In the genomic region with DNA sequence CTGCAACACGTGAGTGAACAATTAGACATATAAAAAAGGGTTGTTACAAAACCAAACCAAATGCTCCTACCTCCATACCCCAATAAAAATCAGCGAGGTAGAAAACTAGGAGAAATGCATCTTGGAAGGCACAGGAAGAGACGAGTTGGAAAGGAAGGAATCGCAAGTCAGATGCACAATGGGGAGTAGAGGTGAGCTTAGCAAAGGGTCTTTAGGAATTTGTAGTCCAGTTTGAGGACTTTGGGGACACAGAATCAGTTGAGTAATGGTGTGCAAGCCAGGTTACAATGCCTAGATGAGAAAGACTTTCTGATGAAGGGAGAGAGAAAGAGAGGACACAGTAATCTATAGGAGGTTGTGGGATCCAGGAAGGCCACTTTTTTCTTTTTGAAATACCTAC, we compare ENCODE assay signal across 2 cellular contexts.
TF ChIP-seq lines count a peak whose summit lies in the region.

No MANE protein-coding gene starts in this region.

TF ChIP-seq in GM12891, 5 proteins besides CTCF, POLR2A, EP300 and RAD21:
- TF ChIP-seq PAX5 (IDR thresholded peaks at IDR 0.05; ENCODE audit: insufficient read depth, low read length, severe bottlenecking) (no peak), POLR2AphosphoS5 (IDR thresholded peaks at IDR 0.05; ENCODE audit: low read depth, low read length) (peak; percentile 35; the same call in 1 of the 2 replicates), POU2F2 (IDR thresholded peaks at IDR 0.05; ENCODE audit: low read depth, low read length) (no peak), TAF1 (IDR thresholded peaks at IDR 0.05; ENCODE audit: low read depth, low read length) (no peak)

TF ChIP-seq in K562, 482 proteins besides CTCF, POLR2A, EP300 and RAD21:
- TF ChIP-seq ZFP30 (CRISPR knock-in tag; IDR thresholded peaks at IDR 0.05; ENCODE audit: borderline replicate concordance) (no peak), POLR2AphosphoS2 (IDR thresholded peaks at IDR 0.05; ENCODE audit: low read length) (0 out of 2 replicates have a peak, but pooled peaks have one; percentile 54), NCOA6 (IDR thresholded peaks at IDR 0.05) (no peak), SETDB1 (IDR thresholded peaks at IDR 0.05; ENCODE audit: low read length) (no peak), SOX6 (IDR thresholded peaks at IDR 0.05) (no peak), SIRT6 (IDR thresholded peaks at IDR 0.05; ENCODE audit: low read depth, low read length) (no peak), FUS (optimal IDR thresholded peaks at IDR 0.05; ENCODE audit: low read depth, low read length) (no peak), SRSF7 (optimal IDR thresholded peaks at IDR 0.05; ENCODE audit: low read depth, low read length) (no peak), KDM5B (IDR thresholded peaks at IDR 0.05; ENCODE audit: insufficient replicate concordance, low read depth, low read length) (no peak), POLR2AphosphoS5 (IDR thresholded peaks at IDR 0.05; ENCODE audit: control insufficient read depth, insufficient read depth, low read depth, low read length) (peak; percentile 32; the same call in 1 of the 2 replicates), ETV6 (IDR thresholded peaks at IDR 0.05; ENCODE audit: borderline replicate concordance in 1 of 2, low read depth in 2 of 2, low read length in 1 of 2) (no peak), ETV6 (CRISPR knock-in tag; IDR thresholded peaks at IDR 0.05; ENCODE audit: borderline replicate concordance) (no peak), ZNF263 (CRISPR knock-in tag; IDR thresholded peaks at IDR 0.05; ENCODE audit: borderline replicate concordance) (no peak), POLR2B (IDR thresholded peaks at IDR 0.05; ENCODE audit: low read depth, partially characterized antibody) (peak; percentile 29), MTA3 (IDR thresholded peaks at IDR 0.05; ENCODE audit: borderline replicate concordance) (no peak)
- TF ChIP-seq, protein P1, sequence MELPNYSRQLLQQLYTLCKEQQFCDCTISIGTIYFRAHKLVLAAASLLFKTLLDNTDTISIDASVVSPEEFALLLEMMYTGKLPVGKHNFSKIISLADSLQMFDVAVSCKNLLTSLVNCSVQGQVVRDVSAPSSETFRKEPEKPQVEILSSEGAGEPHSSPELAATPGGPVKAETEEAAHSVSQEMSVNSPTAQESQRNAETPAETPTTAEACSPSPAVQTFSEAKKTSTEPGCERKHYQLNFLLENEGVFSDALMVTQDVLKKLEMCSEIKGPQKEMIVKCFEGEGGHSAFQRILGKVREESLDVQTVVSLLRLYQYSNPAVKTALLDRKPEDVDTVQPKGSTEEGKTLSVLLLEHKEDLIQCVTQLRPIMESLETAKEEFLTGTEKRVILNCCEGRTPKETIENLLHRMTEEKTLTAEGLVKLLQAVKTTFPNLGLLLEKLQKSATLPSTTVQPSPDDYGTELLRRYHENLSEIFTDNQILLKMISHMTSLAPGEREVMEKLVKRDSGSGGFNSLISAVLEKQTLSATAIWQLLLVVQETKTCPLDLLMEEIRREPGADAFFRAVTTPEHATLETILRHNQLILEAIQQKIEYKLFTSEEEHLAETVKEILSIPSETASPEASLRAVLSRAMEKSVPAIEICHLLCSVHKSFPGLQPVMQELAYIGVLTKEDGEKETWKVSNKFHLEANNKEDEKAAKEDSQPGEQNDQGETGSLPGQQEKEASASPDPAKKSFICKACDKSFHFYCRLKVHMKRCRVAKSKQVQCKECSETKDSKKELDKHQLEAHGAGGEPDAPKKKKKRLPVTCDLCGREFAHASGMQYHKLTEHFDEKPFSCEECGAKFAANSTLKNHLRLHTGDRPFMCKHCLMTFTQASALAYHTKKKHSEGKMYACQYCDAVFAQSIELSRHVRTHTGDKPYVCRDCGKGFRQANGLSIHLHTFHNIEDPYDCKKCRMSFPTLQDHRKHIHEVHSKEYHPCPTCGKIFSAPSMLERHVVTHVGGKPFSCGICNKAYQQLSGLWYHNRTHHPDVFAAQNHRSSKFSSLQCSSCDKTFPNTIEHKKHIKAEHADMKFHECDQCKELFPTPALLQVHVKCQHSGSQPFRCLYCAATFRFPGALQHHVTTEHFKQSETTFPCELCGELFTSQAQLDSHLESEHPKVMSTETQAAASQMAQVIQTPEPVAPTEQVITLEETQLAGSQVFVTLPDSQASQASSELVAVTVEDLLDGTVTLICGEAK (IDR thresholded peaks at IDR 0.05), result no peak
- TF ChIP-seq, protein P1 (CRISPR knock-in tag; IDR thresholded peaks at IDR 0.05), result no peak
- TF ChIP-seq, protein P2, sequence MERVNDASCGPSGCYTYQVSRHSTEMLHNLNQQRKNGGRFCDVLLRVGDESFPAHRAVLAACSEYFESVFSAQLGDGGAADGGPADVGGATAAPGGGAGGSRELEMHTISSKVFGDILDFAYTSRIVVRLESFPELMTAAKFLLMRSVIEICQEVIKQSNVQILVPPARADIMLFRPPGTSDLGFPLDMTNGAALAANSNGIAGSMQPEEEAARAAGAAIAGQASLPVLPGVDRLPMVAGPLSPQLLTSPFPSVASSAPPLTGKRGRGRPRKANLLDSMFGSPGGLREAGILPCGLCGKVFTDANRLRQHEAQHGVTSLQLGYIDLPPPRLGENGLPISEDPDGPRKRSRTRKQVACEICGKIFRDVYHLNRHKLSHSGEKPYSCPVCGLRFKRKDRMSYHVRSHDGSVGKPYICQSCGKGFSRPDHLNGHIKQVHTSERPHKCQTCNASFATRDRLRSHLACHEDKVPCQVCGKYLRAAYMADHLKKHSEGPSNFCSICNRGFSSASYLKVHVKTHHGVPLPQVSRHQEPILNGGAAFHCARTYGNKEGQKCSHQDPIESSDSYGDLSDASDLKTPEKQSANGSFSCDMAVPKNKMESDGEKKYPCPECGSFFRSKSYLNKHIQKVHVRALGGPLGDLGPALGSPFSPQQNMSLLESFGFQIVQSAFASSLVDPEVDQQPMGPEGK (CRISPR knock-in tag; IDR thresholded peaks at IDR 0.05; ENCODE audit: borderline replicate concordance), result no peak
- TF ChIP-seq, protein P3, sequence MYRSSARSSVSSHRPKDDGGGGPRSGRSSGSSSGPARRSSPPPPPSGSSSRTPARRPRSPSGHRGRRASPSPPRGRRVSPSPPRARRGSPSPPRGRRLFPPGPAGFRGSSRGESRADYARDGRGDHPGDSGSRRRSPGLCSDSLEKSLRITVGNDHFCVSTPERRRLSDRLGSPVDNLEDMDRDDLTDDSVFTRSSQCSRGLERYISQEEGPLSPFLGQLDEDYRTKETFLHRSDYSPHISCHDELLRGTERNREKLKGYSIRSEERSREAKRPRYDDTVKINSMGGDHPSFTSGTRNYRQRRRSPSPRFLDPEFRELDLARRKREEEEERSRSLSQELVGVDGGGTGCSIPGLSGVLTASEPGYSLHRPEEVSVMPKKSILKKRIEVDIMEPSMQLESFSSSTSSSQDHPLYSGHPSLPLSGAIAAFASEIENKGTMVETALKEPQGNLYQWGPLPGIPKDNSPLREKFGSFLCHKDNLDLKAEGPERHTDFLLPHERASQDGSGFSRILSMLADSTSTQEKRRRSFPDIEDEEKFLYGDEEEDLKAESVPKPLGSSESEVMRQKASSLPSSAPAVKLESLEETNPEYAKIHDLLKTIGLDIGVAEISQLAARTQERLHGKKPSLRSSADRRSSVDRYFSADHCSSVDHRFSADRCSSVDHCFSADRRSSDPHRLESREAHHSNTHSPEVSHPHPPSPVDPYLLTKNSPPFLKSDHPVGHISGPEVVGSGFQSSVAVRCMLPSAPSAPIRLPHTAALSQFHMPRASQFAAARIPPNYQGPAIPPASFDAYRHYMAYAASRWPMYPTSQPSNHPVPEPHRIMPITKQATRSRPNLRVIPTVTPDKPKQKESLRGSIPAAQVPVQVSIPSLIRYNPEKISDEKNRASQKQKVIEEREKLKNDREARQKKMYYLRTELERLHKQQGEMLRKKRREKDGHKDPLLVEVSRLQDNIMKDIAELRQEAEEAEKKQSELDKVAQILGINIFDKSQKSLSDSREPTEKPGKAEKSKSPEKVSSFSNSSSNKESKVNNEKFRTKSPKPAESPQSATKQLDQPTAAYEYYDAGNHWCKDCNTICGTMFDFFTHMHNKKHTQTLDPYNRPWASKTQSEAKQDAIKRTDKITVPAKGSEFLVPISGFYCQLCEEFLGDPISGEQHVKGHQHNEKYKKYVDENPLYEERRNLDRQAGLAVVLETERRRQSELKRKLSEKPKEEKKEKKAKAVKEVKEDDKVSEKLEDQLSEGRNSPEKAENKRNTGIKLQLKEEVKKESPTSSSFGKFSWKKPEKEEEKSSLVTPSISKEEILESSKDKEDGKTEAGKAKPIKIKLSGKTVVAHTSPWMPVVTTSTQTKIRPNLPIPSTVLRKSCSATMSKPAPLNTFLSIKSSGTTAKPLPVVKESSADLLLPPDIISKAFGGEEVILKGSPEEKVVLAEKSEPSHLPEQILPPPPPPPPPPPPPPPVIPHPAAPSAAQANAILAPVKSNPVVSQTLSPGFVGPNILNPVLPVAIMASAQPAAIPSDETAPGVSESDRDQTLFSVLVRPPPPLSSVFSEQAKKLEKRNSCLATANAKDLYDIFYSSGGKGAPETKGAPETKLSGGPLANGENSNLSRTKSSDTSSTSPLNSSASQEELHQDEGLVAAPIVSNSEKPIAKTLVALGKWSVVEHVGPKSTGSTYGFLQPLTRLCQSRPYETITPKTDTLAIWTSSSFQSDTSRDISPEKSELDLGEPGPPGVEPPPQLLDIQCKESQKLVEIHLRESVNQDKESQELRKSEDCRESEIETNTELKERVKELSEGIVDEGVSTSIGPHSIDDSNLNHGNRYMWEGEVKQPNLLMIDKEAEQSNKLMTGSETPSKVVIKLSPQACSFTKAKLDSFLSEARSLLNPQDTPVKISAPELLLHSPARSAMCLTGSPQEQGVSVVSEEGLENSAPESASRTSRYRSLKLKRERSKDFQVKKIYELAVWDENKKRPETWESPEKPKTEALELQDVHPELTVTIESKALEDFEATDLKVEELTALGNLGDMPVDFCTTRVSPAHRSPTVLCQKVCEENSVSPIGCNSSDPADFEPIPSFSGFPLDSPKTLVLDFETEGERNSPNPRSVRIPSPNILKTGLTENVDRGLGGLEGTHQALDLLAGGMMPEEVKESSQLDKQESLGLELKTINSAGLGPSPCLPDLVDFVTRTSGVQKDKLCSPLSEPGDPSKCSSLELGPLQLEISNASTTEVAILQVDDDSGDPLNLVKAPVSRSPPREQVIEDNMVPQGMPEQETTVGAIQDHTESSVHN (IDR thresholded peaks at IDR 0.05; ENCODE audit: borderline replicate concordance in 1 of 2, low read depth in 1 of 2), result no peak
- TF ChIP-seq, protein P4, sequence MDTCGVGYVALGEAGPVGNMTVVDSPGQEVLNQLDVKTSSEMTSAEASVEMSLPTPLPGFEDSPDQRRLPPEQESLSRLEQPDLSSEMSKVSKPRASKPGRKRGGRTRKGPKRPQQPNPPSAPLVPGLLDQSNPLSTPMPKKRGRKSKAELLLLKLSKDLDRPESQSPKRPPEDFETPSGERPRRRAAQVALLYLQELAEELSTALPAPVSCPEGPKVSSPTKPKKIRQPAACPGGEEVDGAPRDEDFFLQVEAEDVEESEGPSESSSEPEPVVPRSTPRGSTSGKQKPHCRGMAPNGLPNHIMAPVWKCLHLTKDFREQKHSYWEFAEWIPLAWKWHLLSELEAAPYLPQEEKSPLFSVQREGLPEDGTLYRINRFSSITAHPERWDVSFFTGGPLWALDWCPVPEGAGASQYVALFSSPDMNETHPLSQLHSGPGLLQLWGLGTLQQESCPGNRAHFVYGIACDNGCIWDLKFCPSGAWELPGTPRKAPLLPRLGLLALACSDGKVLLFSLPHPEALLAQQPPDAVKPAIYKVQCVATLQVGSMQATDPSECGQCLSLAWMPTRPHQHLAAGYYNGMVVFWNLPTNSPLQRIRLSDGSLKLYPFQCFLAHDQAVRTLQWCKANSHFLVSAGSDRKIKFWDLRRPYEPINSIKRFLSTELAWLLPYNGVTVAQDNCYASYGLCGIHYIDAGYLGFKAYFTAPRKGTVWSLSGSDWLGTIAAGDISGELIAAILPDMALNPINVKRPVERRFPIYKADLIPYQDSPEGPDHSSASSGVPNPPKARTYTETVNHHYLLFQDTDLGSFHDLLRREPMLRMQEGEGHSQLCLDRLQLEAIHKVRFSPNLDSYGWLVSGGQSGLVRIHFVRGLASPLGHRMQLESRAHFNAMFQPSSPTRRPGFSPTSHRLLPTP (IDR thresholded peaks at IDR 0.05; ENCODE audit: borderline replicate concordance, extremely low read depth, insufficient read length), result no peak
